ENCODE assay signal across 24 cellular contexts in the genomic region with DNA sequence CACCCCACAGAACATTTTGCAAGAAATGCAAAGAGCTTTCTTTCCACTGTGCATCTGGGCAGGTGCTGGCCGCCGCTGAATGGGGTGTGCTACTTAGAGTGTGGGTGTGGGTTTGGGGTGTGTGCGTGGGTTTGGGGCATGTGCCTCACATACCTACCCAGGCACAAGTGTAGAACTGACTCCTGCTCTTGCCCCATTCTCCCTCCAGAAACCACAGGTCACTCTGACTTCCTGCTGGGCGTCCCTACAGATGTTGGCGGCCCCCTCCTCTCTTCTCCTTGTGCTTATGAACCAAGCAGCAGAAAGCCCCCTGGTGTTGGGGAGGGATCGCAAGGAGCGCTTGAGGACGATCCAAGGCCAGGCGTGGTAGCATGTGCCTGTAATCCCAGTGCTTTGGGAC.
DNase-seq lines count a peak whose midpoint lies in the region; ATAC-seq and TF ChIP-seq lines count a peak whose summit lies in the region.
"Had no signal": no experiment of that assay in that cellular context is flagged by ENCODE, and none has a peak within 500 bp of the region (broad histone marks: within the 10 kb centered on the region; RNA-seq: fewer than 3 reads in every experiment).

No MANE protein-coding gene starts in this region.

- ATAC-seq in right cardiac atrium (no peak), WTC11 (no peak), HG03432 (IDR thresholded peaks at IDR 0.05; ENCODE audit: unreplicated experiment) (no peak)
- ATAC-seq: A549, GM12878 had no signal

- H3K4me1 ChIP-seq in right cardiac atrium (ENCODE audit: control insufficient read depth, insufficient read depth, low read length): no peaks in the 10 kb centered on the region
- H3K4me1 ChIP-seq in endodermal cell (ENCODE audit: control insufficient read depth, insufficient read depth, low read length): no peaks in the 10 kb centered on the region
- no peaks in the 10 kb centered on the region for H3K4me1 ChIP-seq in spleen
- H3K4me1 ChIP-seq: A549, BE2C, HAP-1 had no signal

- TF ChIP-seq CTCF in WTC11 (IDR thresholded peaks at IDR 0.05) (no peak), endodermal cell (conservative IDR thresholded peaks at IDR 0.05) (no peak), spleen (IDR thresholded peaks at IDR 0.05 in 8 of 11, conservative IDR thresholded peaks at IDR 0.05 in 3 of 11) (no peak)

- intact Hi-C loops in cardiac septum (cut with DNase I): no loop called here
- intact Hi-C loops in right cardiac atrium (cut with DNase I): no loop called here
- intact Hi-C loops in spleen (cut with DNase I; ENCODE audit: low total_unique reads): no loop called here

- H3K27me3 Mint-ChIP-seq in WTC11 (ENCODE audit: low read depth) (peaks cover 8% of the 10 kb centered on the region), endodermal cell (ENCODE audit: insufficient read depth) (peaks cover 18% of the 10 kb centered on the region)

- POLR2A ChIA-PET in WTC11 (lab: Charles Lee): no interaction called here

- H3K9me3 ChIP-seq in right cardiac atrium (ENCODE audit: control insufficient read depth, low read length) (no peaks in the 10 kb centered on the region), endodermal cell (ENCODE audit: control insufficient read depth, low read length) (no peaks in the 10 kb centered on the region), spleen (no peaks in the 10 kb centered on the region)
- H3K9me3 ChIP-seq: A549; BE2C; BLaER1 treated with 17β-estradiol and CSF1 and Interleukin-3, amounts not matched to agents 10 nM and 100 nM; HAP-1 had no signal

- H3K4me3 ChIP-seq in right cardiac atrium (ENCODE audit: low read length) (no peak overlapping the region), endodermal cell (ENCODE audit: low read length) (no peak overlapping the region), spleen (no peak overlapping the region)
- H3K4me3 ChIP-seq: A549; BLaER1 treated with 17β-estradiol and CSF1 and Interleukin-3, amounts not matched to agents 10 nM and 100 nM; GM12878; GM23248; HAP-1 had no signal

- no peak for TF ChIP-seq POLR2A in spleen (IDR thresholded peaks at IDR 0.05)

- DNase-seq in cardiac septum (ENCODE audit: low spot score) (peak; percentile 36), right cardiac atrium (no peak), WTC11 (ENCODE audit: low spot score) (peak; percentile 15), endodermal cell (peak; percentile 40), spleen (peak; percentile 58), NCI-H2081 treated with DMSO at 0.1 percent for 48 hours (lab: John Stamatoyannopoulos, UW) (no peak)
- DNase-seq: 8988T; ACHN; AML-193; BE2C; CD4-positive, alpha-beta T cell; CD8-positive, alpha-beta memory T cell; DMS 273 treated with DMSO at 0.1 percent for 48 hours; DMS79; EL; GDM1; GM23248; HFFc6 had no signal

- H3K4me3 Mint-ChIP-seq in WTC11: no peak overlapping the region
- no peak overlapping the region for H3K4me3 Mint-ChIP-seq in endodermal cell
- H3K4me3 Mint-ChIP-seq: CD4-positive, alpha-beta T cell; HFFc6 had no signal

- H3K36me3 Mint-ChIP-seq in WTC11: 0 out of 2 replicates have a peak, but pooled peaks cover 4% of the 10 kb centered on the region
- H3K36me3 Mint-ChIP-seq in endodermal cell (ENCODE audit: low read depth): no peaks in the 10 kb centered on the region
- H3K36me3 Mint-ChIP-seq: CD14-positive monocyte; CD8-positive, alpha-beta memory T cell had no signal

- H3K27ac Mint-ChIP-seq in WTC11 (no peak overlapping the region), endodermal cell (no peak overlapping the region)
- H3K27ac Mint-ChIP-seq: CD14-positive monocyte; CD4-positive, alpha-beta T cell; CD8-positive, alpha-beta memory T cell; HFFc6 had no signal

- H3K27me3 ChIP-seq in right cardiac atrium (ENCODE audit: control insufficient read depth, insufficient read depth) (no peaks in the 10 kb centered on the region), endodermal cell (ENCODE audit: control insufficient read depth, insufficient read depth, low read length, poor library complexity, severe bottlenecking) (no peaks in the 10 kb centered on the region), spleen (replicated peaks in 1 of 7) (peaks cover 0 to 31% (median 0%) of the 10 kb centered on the region in 7 donors)
- H3K27me3 ChIP-seq: BE2C; BLaER1 treated with 17β-estradiol and CSF1 and Interleukin-3, amounts not matched to agents 10 nM and 100 nM had no signal

- H3K4me1 Mint-ChIP-seq in WTC11: peaks cover 46% of the 10 kb centered on the region
- no peaks in the 10 kb centered on the region for H3K4me1 Mint-ChIP-seq in endodermal cell
- H3K4me1 Mint-ChIP-seq: CD14-positive monocyte; CD8-positive, alpha-beta memory T cell had no signal

- H3K9me3 Mint-ChIP-seq in WTC11: peaks cover 3% of the 10 kb centered on the region; the same call in 1 of the 2 replicates
- H3K9me3 Mint-ChIP-seq in endodermal cell: no peaks in the 10 kb centered on the region
- H3K9me3 Mint-ChIP-seq: CD4-positive, alpha-beta T cell; CD8-positive, alpha-beta memory T cell; HFFc6 had no signal

- H3K27ac ChIP-seq in right cardiac atrium (ENCODE audit: low read length): no peak overlapping the region
- H3K27ac ChIP-seq in endodermal cell (ENCODE audit: low read depth, low read length): no peak overlapping the region
- no peak overlapping the region for H3K27ac ChIP-seq in spleen
- H3K27ac ChIP-seq: A549; BLaER1 treated with 17β-estradiol and CSF1 and Interleukin-3, amounts not matched to agents 10 nM and 100 nM; GM23248 had no signal

- H3K9ac ChIP-seq in endodermal cell (ENCODE audit: extremely low read depth, low read length, poor library complexity, severe bottlenecking): no peak overlapping the region
- H3K9ac ChIP-seq: BLaER1 treated with 17β-estradiol and CSF1 and Interleukin-3, amounts not matched to agents 10 nM and 100 nM; GM23248 had no signal

- CTCF ChIA-PET in WTC11 (lab: Charles Lee): interaction anchor here (0.7 to 0.9 kb wide), 2 partner anchors 11 to 65 kb away, joined by 3 to 4 read pairs; no protein-coding TSS in a partner anchor

- no peaks in the 10 kb centered on the region for H3K36me3 ChIP-seq in endodermal cell (ENCODE audit: control insufficient read depth, insufficient read depth, low read length)
- H3K36me3 ChIP-seq in spleen: no peaks in the 10 kb centered on the region
- H3K36me3 ChIP-seq: BE2C; BLaER1 treated with 17β-estradiol and CSF1 and Interleukin-3, amounts not matched to agents 10 nM and 100 nM; HAP-1 had no signal

- WGBS in right cardiac atrium: 88% methylated on average over 9 of the region's 9 CpGs
- 86 to 97% methylated on average over 5 to 9 of the region's 9 CpGs for WGBS in endodermal cell (ENCODE audit: insufficient coverage in 1 of 2, insufficient read length in 1 of 2), 2 experiments
- 71 to 87% (median 76%) methylated on average over 9 of the region's 9 CpGs for WGBS in spleen, 5 donors

TF ChIP-seq in WTC11, 78 proteins besides CTCF, POLR2A, EP300 and RAD21 (continues in another document):
- TF ChIP-seq, protein P1, sequence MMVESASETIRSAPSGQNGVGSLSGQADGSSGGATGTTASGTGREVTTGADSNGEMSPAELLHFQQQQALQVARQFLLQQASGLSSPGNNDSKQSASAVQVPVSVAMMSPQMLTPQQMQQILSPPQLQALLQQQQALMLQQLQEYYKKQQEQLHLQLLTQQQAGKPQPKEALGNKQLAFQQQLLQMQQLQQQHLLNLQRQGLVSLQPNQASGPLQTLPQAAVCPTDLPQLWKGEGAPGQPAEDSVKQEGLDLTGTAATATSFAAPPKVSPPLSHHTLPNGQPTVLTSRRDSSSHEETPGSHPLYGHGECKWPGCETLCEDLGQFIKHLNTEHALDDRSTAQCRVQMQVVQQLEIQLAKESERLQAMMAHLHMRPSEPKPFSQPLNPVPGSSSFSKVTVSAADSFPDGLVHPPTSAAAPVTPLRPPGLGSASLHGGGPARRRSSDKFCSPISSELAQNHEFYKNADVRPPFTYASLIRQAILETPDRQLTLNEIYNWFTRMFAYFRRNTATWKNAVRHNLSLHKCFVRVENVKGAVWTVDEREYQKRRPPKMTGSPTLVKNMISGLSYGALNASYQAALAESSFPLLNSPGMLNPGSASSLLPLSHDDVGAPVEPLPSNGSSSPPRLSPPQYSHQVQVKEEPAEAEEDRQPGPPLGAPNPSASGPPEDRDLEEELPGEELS (CRISPR knock-in tag; IDR thresholded peaks at IDR 0.05): no peak
- TF ChIP-seq GTF2I (CRISPR knock-in tag; conservative IDR thresholded peaks at IDR 0.05) (no peak), SOX15 (CRISPR knock-in tag; IDR thresholded peaks at IDR 0.05) (no peak), RELA (CRISPR knock-in tag; IDR thresholded peaks at IDR 0.05; ENCODE audit: borderline replicate concordance) (no peak), FOXJ3 (CRISPR knock-in tag; IDR thresholded peaks at IDR 0.05; ENCODE audit: borderline replicate concordance) (no peak), MXD4 (CRISPR knock-in tag; IDR thresholded peaks at IDR 0.05; ENCODE audit: borderline replicate concordance) (no peak), AFF4 (CRISPR knock-in tag; IDR thresholded peaks at IDR 0.05; ENCODE audit: borderline replicate concordance) (no peak)

Comparison
In these comparisons a context has a peak if more than half of its experiments do, and no peak if none do; other contexts are left out.
1. DNase-seq: peak in cardiac septum (single experiment), WTC11 (single experiment), endodermal cell (single experiment) and spleen (single experiment); none in right cardiac atrium (0 of 3) and NCI-H2081 treated with DMSO at 0.1 percent for 48 hours (single experiment).